ENCODE assay signal across 1 cellular context in the genomic region with DNA sequence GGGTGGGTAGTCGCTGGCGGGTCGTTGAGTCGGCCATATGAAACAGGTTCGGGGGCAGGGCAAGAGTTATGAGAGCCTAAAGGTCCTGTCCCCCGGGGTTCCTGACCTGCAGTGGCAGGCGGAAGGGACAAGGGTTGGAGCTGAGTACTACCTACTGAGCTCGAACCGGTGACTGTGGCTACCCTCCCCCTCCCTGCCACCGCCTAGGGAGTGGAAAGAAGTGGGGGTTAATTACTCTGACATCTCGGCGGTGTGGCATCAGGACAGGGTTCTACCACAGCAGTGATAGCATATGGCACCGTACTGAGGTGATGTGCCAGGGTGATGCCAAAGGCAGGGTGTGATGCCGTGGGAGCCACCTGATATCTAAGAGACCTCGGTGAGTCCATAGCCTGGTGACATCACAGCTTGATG.
A peak's percentile ranks its signal among the peaks of the same experiment; 100 is the strongest.
TF ChIP-seq lines count a peak whose summit lies in the region.

No MANE protein-coding gene starts in this region.

TF ChIP-seq in K562, 482 proteins besides CTCF, POLR2A, EP300 and RAD21 (continued from another document and continues in another):
- TF ChIP-seq BCLAF1 (IDR thresholded peaks at IDR 0.05; ENCODE audit: borderline replicate concordance in 1 of 2, control insufficient read depth in 1 of 2, low read depth in 2 of 2, low read length in 1 of 2) (no peak), POLR2H (tag; IDR thresholded peaks at IDR 0.05; ENCODE audit: low read depth) (no peak), ARHGAP35 (IDR thresholded peaks at IDR 0.05; ENCODE audit: partially characterized antibody) (no peak), ZNF24 (IDR thresholded peaks at IDR 0.05) (no peak), DIDO1 (tag; IDR thresholded peaks at IDR 0.05; ENCODE audit: low read depth) (no peak), SAP30 (IDR thresholded peaks at IDR 0.05; ENCODE audit: borderline replicate concordance, insufficient read depth, low read depth, low read length, poor library complexity, severe bottlenecking) (peak; percentile 0), ARID3B (CRISPR knock-in tag; IDR thresholded peaks at IDR 0.05; ENCODE audit: borderline replicate concordance) (no peak), MEF2D (tag; conservative IDR thresholded peaks at IDR 0.05; ENCODE audit: low read depth) (no peak), ZNF644 (tag; IDR thresholded peaks at IDR 0.05; ENCODE audit: low read depth) (no peak), ZNF140 (CRISPR knock-in tag; IDR thresholded peaks at IDR 0.05) (no peak), ZNF143 (CRISPR knock-in tag; IDR thresholded peaks at IDR 0.05) (peak; percentile 62; the same call in 1 of the 2 replicates), ATF1 (CRISPR knock-in tag; IDR thresholded peaks at IDR 0.05) (no peak), ATF1 (tag; IDR thresholded peaks at IDR 0.05) (peak; percentile 10; the same call in 1 of the 2 replicates), KLF10 (CRISPR knock-in tag; IDR thresholded peaks at IDR 0.05) (no peak), FOS (IDR thresholded peaks at IDR 0.05; ENCODE audit: extremely low read depth, insufficient read length) (no peak), PRDM10 (IDR thresholded peaks at IDR 0.05; ENCODE audit: partially characterized antibody) (no peak), GABPA (tag; conservative IDR thresholded peaks at IDR 0.05; ENCODE audit: low read depth) (peak; percentile 73), NR2C1 (IDR thresholded peaks at IDR 0.05) (0 out of 2 replicates have a peak, but pooled peaks have one; percentile 10), NR2C1 (tag; IDR thresholded peaks at IDR 0.05) (no peak), AFF1 (IDR thresholded peaks at IDR 0.05; ENCODE audit: low read depth in 1 of 2, partially characterized antibody in 2 of 2) (no peak), ZNF431 (CRISPR knock-in tag; IDR thresholded peaks at IDR 0.05) (no peak), HBP1 (CRISPR knock-in tag; IDR thresholded peaks at IDR 0.05) (no peak), REST (CRISPR knock-in tag; IDR thresholded peaks at IDR 0.05; ENCODE audit: low read depth) (no peak)
- TF ChIP-seq, protein P1, sequence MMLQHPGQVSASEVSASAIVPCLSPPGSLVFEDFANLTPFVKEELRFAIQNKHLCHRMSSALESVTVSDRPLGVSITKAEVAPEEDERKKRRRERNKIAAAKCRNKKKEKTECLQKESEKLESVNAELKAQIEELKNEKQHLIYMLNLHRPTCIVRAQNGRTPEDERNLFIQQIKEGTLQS (IDR thresholded peaks at IDR 0.05): 0 out of 2 replicates have a peak, but pooled peaks have one; percentile 31
- TF ChIP-seq, protein P1 (CRISPR knock-in tag; conservative IDR thresholded peaks at IDR 0.05): no peak
- TF ChIP-seq, protein P2, sequence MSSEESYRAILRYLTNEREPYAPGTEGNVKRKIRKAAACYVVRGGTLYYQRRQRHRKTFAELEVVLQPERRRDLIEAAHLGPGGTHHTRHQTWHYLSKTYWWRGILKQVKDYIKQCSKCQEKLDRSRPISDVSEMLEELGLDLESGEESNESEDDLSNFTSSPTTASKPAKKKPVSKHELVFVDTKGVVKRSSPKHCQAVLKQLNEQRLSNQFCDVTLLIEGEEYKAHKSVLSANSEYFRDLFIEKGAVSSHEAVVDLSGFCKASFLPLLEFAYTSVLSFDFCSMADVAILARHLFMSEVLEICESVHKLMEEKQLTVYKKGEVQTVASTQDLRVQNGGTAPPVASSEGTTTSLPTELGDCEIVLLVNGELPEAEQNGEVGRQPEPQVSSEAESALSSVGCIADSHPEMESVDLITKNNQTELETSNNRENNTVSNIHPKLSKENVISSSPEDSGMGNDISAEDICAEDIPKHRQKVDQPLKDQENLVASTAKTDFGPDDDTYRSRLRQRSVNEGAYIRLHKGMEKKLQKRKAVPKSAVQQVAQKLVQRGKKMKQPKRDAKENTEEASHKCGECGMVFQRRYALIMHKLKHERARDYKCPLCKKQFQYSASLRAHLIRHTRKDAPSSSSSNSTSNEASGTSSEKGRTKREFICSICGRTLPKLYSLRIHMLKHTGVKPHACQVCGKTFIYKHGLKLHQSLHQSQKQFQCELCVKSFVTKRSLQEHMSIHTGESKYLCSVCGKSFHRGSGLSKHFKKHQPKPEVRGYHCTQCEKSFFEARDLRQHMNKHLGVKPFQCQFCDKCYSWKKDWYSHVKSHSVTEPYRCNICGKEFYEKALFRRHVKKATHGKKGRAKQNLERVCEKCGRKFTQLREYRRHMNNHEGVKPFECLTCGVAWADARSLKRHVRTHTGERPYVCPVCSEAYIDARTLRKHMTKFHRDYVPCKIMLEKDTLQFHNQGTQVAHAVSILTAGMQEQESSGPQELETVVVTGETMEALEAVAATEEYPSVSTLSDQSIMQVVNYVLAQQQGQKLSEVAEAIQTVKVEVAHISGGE (CRISPR knock-in tag; IDR thresholded peaks at IDR 0.05): peak in 2 of 3 experiments; percentile 1 to 81; a peak in 2 of 6 replicates
- TF ChIP-seq, protein P3, sequence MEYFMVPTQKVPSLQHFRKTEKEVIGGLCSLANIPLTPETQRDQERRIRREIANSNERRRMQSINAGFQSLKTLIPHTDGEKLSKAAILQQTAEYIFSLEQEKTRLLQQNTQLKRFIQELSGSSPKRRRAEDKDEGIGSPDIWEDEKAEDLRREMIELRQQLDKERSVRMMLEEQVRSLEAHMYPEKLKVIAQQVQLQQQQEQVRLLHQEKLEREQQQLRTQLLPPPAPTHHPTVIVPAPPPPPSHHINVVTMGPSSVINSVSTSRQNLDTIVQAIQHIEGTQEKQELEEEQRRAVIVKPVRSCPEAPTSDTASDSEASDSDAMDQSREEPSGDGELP (CRISPR knock-in tag; IDR thresholded peaks at IDR 0.05; ENCODE audit: borderline replicate concordance): peak; percentile 31; the same call in 1 of the 2 replicates
